ENCODE assay signal across 2 cellular contexts in the genomic region with DNA sequence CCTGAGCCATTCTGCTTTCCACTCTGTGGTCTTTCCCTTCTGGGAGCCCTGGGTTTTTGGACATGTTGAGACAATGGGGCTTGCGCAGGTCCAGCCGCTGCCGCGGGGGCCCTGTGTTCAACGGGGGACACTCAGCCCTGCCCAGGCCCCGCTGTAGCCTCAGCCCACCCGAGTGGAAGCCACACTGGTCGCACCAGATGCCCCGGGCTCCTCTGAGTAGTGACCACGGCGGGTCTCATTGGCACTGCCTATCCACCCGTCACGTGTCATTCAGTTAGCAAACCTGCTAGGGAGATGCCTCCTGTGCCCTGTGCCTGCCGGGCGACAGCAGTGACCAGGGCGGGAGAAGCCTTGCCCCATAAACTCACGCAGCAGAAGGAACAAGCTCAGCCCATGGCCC.
TF ChIP-seq lines count a peak whose summit lies in the region.

No MANE protein-coding gene starts in this region.

TF ChIP-seq in GM23338, 12 proteins besides CTCF, POLR2A, EP300 and RAD21 (continues in another document):
- no peak for TF ChIP-seq EZH2phosphoT487 (IDR thresholded peaks at IDR 0.05; ENCODE audit: unreplicated experiment)
- no peak for TF ChIP-seq EZH2 (IDR thresholded peaks at IDR 0.05; ENCODE audit: low read depth, unreplicated experiment)
- no peak for TF ChIP-seq CREB1 (CRISPR knock-in tag; IDR thresholded peaks at IDR 0.05; ENCODE audit: low read depth)
- TF ChIP-seq NANOG (IDR thresholded peaks at IDR 0.05; ENCODE audit: borderline replicate concordance) = no peak
- TF ChIP-seq STAT1 (IDR thresholded peaks at IDR 0.05; ENCODE audit: unreplicated experiment) = no peak
- TF ChIP-seq, protein P1, sequence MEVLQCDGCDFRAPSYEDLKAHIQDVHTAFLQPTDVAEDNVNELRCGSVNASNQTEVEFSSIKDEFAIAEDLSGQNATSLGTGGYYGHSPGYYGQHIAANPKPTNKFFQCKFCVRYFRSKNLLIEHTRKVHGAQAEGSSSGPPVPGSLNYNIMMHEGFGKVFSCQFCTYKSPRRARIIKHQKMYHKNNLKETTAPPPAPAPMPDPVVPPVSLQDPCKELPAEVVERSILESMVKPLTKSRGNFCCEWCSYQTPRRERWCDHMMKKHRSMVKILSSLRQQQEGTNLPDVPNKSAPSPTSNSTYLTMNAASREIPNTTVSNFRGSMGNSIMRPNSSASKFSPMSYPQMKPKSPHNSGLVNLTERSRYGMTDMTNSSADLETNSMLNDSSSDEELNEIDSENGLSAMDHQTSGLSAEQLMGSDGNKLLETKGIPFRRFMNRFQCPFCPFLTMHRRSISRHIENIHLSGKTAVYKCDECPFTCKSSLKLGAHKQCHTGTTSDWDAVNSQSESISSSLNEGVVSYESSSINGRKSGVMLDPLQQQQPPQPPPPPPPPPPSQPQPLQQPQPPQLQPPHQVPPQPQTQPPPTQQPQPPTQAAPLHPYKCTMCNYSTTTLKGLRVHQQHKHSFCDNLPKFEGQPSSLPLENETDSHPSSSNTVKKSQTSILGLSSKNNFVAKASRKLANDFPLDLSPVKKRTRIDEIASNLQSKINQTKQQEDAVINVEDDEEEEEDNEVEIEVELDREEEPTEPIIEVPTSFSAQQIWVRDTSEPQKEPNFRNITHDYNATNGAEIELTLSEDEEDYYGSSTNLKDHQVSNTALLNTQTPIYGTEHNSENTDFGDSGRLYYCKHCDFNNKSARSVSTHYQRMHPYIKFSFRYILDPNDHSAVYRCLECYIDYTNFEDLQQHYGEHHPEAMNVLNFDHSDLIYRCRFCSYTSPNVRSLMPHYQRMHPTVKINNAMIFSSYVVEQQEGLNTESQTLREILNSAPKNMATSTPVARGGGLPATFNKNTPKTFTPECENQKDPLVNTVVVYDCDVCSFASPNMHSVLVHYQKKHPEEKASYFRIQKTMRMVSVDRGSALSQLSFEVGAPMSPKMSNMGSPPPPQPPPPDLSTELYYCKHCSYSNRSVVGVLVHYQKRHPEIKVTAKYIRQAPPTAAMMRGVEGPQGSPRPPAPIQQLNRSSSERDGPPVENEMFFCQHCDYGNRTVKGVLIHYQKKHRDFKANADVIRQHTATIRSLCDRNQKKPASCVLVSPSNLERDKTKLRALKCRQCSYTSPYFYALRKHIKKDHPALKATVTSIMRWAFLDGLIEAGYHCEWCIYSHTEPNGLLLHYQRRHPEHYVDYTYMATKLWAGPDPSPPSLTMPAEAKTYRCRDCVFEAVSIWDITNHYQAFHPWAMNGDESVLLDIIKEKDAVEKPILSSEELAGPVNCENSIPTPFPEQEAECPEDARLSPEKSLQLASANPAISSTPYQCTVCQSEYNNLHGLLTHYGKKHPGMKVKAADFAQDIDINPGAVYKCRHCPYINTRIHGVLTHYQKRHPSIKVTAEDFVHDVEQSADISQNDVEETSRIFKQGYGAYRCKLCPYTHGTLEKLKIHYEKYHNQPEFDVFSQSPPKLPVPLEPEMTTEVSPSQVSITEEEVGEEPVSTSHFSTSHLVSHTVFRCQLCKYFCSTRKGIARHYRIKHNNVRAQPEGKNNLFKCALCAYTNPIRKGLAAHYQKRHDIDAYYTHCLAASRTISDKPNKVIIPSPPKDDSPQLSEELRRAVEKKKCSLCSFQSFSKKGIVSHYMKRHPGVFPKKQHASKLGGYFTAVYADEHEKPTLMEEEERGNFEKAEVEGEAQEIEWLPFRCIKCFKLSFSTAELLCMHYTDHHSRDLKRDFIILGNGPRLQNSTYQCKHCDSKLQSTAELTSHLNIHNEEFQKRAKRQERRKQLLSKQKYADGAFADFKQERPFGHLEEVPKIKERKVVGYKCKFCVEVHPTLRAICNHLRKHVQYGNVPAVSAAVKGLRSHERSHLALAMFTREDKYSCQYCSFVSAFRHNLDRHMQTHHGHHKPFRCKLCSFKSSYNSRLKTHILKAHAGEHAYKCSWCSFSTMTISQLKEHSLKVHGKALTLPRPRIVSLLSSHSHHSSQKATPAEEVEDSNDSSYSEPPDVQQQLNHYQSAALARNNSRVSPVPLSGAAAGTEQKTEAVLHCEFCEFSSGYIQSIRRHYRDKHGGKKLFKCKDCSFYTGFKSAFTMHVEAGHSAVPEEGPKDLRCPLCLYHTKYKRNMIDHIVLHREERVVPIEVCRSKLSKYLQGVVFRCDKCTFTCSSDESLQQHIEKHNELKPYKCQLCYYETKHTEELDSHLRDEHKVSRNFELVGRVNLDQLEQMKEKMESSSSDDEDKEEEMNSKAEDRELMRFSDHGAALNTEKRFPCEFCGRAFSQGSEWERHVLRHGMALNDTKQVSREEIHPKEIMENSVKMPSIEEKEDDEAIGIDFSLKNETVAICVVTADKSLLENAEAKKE (CRISPR knock-in tag; IDR thresholded peaks at IDR 0.05) = no peak
- TF ChIP-seq ZNF331 (CRISPR knock-in tag; IDR thresholded peaks at IDR 0.05; ENCODE audit: low read depth) = no peak
- no peak for TF ChIP-seq POLR2AphosphoS5 (IDR thresholded peaks at IDR 0.05; ENCODE audit: low read depth)
- no peak for TF ChIP-seq ZNF114 (CRISPR knock-in tag; IDR thresholded peaks at IDR 0.05)
- TF ChIP-seq, protein P2, sequence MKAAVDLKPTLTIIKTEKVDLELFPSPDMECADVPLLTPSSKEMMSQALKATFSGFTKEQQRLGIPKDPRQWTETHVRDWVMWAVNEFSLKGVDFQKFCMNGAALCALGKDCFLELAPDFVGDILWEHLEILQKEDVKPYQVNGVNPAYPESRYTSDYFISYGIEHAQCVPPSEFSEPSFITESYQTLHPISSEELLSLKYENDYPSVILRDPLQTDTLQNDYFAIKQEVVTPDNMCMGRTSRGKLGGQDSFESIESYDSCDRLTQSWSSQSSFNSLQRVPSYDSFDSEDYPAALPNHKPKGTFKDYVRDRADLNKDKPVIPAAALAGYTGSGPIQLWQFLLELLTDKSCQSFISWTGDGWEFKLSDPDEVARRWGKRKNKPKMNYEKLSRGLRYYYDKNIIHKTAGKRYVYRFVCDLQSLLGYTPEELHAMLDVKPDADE (IDR thresholded peaks at IDR 0.05) = no peak

TF ChIP-seq in HCT116, 20 proteins besides CTCF, POLR2A, EP300 and RAD21:
- TF ChIP-seq JUND (IDR thresholded peaks at IDR 0.05) = no peak
- TF ChIP-seq SRF (IDR thresholded peaks at IDR 0.05; ENCODE audit: low read depth) = no peak
- TF ChIP-seq POLR2AphosphoS5 (IDR thresholded peaks at IDR 0.05; ENCODE audit: low read depth, low read length) = no peak
- TF ChIP-seq CEBPB (IDR thresholded peaks at IDR 0.05; ENCODE audit: low read depth) = no peak
- TF ChIP-seq EZH2 (IDR thresholded peaks at IDR 0.05) = no peak
- TF ChIP-seq, protein P3, sequence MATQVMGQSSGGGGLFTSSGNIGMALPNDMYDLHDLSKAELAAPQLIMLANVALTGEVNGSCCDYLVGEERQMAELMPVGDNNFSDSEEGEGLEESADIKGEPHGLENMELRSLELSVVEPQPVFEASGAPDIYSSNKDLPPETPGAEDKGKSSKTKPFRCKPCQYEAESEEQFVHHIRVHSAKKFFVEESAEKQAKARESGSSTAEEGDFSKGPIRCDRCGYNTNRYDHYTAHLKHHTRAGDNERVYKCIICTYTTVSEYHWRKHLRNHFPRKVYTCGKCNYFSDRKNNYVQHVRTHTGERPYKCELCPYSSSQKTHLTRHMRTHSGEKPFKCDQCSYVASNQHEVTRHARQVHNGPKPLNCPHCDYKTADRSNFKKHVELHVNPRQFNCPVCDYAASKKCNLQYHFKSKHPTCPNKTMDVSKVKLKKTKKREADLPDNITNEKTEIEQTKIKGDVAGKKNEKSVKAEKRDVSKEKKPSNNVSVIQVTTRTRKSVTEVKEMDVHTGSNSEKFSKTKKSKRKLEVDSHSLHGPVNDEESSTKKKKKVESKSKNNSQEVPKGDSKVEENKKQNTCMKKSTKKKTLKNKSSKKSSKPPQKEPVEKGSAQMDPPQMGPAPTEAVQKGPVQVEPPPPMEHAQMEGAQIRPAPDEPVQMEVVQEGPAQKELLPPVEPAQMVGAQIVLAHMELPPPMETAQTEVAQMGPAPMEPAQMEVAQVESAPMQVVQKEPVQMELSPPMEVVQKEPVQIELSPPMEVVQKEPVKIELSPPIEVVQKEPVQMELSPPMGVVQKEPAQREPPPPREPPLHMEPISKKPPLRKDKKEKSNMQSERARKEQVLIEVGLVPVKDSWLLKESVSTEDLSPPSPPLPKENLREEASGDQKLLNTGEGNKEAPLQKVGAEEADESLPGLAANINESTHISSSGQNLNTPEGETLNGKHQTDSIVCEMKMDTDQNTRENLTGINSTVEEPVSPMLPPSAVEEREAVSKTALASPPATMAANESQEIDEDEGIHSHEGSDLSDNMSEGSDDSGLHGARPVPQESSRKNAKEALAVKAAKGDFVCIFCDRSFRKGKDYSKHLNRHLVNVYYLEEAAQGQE (IDR thresholded peaks at IDR 0.05; ENCODE audit: low read depth) = no peak
- no peak for TF ChIP-seq EZH2phosphoT487 (IDR thresholded peaks at IDR 0.05; ENCODE audit: borderline replicate concordance)
- no peak for TF ChIP-seq ZNF274 (IDR thresholded peaks at IDR 0.05; ENCODE audit: low read depth, low read length)
- TF ChIP-seq SP1 (IDR thresholded peaks at IDR 0.05; ENCODE audit: low read depth) = no peak
- TF ChIP-seq ZFX (IDR thresholded peaks at IDR 0.05) = no peak
- TF ChIP-seq, protein P4, sequence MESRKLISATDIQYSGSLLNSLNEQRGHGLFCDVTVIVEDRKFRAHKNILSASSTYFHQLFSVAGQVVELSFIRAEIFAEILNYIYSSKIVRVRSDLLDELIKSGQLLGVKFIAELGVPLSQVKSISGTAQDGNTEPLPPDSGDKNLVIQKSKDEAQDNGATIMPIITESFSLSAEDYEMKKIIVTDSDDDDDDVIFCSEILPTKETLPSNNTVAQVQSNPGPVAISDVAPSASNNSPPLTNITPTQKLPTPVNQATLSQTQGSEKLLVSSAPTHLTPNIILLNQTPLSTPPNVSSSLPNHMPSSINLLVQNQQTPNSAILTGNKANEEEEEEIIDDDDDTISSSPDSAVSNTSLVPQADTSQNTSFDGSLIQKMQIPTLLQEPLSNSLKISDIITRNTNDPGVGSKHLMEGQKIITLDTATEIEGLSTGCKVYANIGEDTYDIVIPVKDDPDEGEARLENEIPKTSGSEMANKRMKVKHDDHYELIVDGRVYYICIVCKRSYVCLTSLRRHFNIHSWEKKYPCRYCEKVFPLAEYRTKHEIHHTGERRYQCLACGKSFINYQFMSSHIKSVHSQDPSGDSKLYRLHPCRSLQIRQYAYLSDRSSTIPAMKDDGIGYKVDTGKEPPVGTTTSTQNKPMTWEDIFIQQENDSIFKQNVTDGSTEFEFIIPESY (IDR thresholded peaks at IDR 0.05; ENCODE audit: extremely low read depth, insufficient replicate concordance, low read length) = no peak
- no peak for TF ChIP-seq EGR1 (IDR thresholded peaks at IDR 0.05; ENCODE audit: low read depth)
- TF ChIP-seq, protein P5, sequence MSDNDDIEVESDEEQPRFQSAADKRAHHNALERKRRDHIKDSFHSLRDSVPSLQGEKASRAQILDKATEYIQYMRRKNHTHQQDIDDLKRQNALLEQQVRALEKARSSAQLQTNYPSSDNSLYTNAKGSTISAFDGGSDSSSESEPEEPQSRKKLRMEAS (IDR thresholded peaks at IDR 0.05) = no peak
- TF ChIP-seq YY1 (IDR thresholded peaks at IDR 0.05; ENCODE audit: extremely low read depth, insufficient replicate concordance, low read depth, low read length) = no peak
- no peak for TF ChIP-seq FOSL1 (IDR thresholded peaks at IDR 0.05; ENCODE audit: low read depth)
- TF ChIP-seq SIN3A (IDR thresholded peaks at IDR 0.05; ENCODE audit: low read depth) = no peak
